In genomic region chr3:123027292-123028232, GRCh38 we compare ENCODE assay signal across 8 cellular contexts. TPM values are rescaled to one million over a fixed set of nuclear protein-coding genes. Genes with fewer than 3 reads are reported as not detected.
DNase-seq lines count a peak whose midpoint lies in the region; ATAC-seq and TF ChIP-seq lines count a peak whose summit lies in the region.

TSS of gene SEMA5B (minus strand) at chr3:123027763. CDS start at chr3:122961263, 66,500 bp downstream.

- no peaks in the 10 kb centered on the region for H3K36me3 ChIP-seq in BLaER1
- H3K36me3 ChIP-seq in lower lobe of right lung, result no peaks in the 10 kb centered on the region

- peak within 1 kb of the TSS; percentile 84 to 94 for H3K4me3 Mint-ChIP-seq in H9
- peak within 1 kb of the TSS; percentile 67 for H3K4me3 Mint-ChIP-seq in dendritic cell treated with granulocyte-macrophage colony-stimulating factor and Interleukin-4, amounts not matched to agents 40 ng/mL and 50 ng/mL, for 4 days

- no peak within 1 kb of the TSS for H4K5ac ChIP-seq in H9 (ENCODE audit: insufficient read length, low read depth, low read length)

- peaks cover 0 to 6% (median 0%) of the 10 kb centered on the region in 3 experiments; a peak in 3 of 7 replicates for H3K36me3 Mint-ChIP-seq in H9 (ENCODE audit: insufficient read depth in 1 of 3, low read depth in 3 of 3)
- H3K36me3 Mint-ChIP-seq in dendritic cell treated with granulocyte-macrophage colony-stimulating factor and Interleukin-4, amounts not matched to agents 40 ng/mL and 50 ng/mL, for 4 days (ENCODE audit: low read depth), result no peaks in the 10 kb centered on the region

- H3K4me1 ChIP-seq in BLaER1, result peaks cover 28% of the 10 kb centered on the region
- peaks cover 7% of the 10 kb centered on the region; the same call in 1 of the 2 replicates for H3K4me1 ChIP-seq in H9 (ENCODE audit: insufficient read depth, low read length)
- H3K4me1 ChIP-seq in lower lobe of right lung, result peaks cover 26% of the 10 kb centered on the region

- H2BK15ac ChIP-seq in H9 (ENCODE audit: low read depth, low read length), result no peak within 1 kb of the TSS; the same call in 1 of the 2 replicates

- no peak within 1 kb of the TSS for H3K27ac ChIP-seq in BLaER1
- H3K27ac ChIP-seq in H9 (ENCODE audit: insufficient read length, low read depth, low read length), result no peak within 1 kb of the TSS
- H3K27ac ChIP-seq in lower lobe of right lung, result no peak within 1 kb of the TSS
- peak within 1 kb of the TSS; percentile 45 for H3K27ac ChIP-seq in substantia nigra (ENCODE audit: low read depth, low read length, poor library complexity, severe bottlenecking)

- H4K20me1 ChIP-seq in BLaER1 (peaks cover 20% of the 10 kb centered on the region), H9 (ENCODE audit: control insufficient read depth, insufficient read depth, insufficient read length) (no peaks in the 10 kb centered on the region)

- H3K4me3 ChIP-seq in BLaER1, result peak within 1 kb of the TSS; percentile 69
- peak within 1 kb of the TSS; percentile 65 for H3K4me3 ChIP-seq in lower lobe of right lung

- H3K79me1 ChIP-seq in H9 (ENCODE audit: insufficient read depth, low read depth, low read length, poor library complexity, severe bottlenecking), result no peaks in the 10 kb centered on the region

- DNase-seq in H9, result peak; percentile 88
- peak; percentile 46 for DNase-seq in lower lobe of right lung
- DNase-seq in substantia nigra (lab: John Stamatoyannopoulos, UW), result peak in 20 of 49 donors; percentile 10 to 49 (median 24)
- DNase-seq in foreskin melanocyte, result no peak
- DNase-seq in effector CD8-positive, alpha-beta T cell (lab: John Stamatoyannopoulos, UW), result no peak

- H2BK120ac ChIP-seq in H9 (ENCODE audit: low read depth, low read length, poor library complexity, severe bottlenecking), result no peak within 1 kb of the TSS

- peak within 1 kb of the TSS; percentile 23 for H3K18ac ChIP-seq in H9 (ENCODE audit: insufficient read length, low read depth, low read length)

- peak within 1 kb of the TSS; percentile 21; the same call in 1 of the 2 replicates for H3K9ac ChIP-seq in BLaER1
- H3K9ac ChIP-seq in H9 (ENCODE audit: extremely low read depth, insufficient read length, low read length), result peak within 1 kb of the TSS; percentile 49

- no peak within 1 kb of the TSS for H2BK5ac ChIP-seq in H9 (ENCODE audit: insufficient read length, low read length)

- H2BK12ac ChIP-seq in H9 (ENCODE audit: insufficient read length, low read depth, low read length), result no peak within 1 kb of the TSS

- H2BK20ac ChIP-seq in H9 (ENCODE audit: low read depth, low read length, poor library complexity, severe bottlenecking), result no peak within 1 kb of the TSS

- H3K4me2 ChIP-seq in BLaER1 (peak within 1 kb of the TSS; percentile 99), H9 (ENCODE audit: insufficient read depth, insufficient read length, low read length) (peak within 1 kb of the TSS; percentile 97)

- no peaks in the 10 kb centered on the region for H3K79me2 ChIP-seq in H9 (ENCODE audit: insufficient read depth, low read length)

- H3K27me3 ChIP-seq in BLaER1, result peaks cover 92% of the 10 kb centered on the region
- peaks cover 11% of the 10 kb centered on the region for H3K27me3 ChIP-seq in H9 (ENCODE audit: insufficient read depth, low read length)
- H3K27me3 ChIP-seq in lower lobe of right lung (ENCODE audit: low read depth), result peaks cover 27% of the 10 kb centered on the region

- H2AK5ac ChIP-seq in H9 (ENCODE audit: insufficient read length, low read length), result no peak within 1 kb of the TSS

- peak within 1 kb of the TSS; percentile 53 for H2AFZ ChIP-seq in H9 (ENCODE audit: low read length)

- no peak within 1 kb of the TSS for H3K56ac ChIP-seq in H9 (ENCODE audit: insufficient read length, low read depth, low read length)

- peak within 1 kb of the TSS; percentile 43 for H3K14ac ChIP-seq in H9 (ENCODE audit: insufficient read depth, low read length)

- no peak within 1 kb of the TSS for H3K23ac ChIP-seq in H9 (ENCODE audit: insufficient read length, low read depth, low read length)

- H3K4me1 Mint-ChIP-seq in H9, result peaks cover 32 to 42% of the 10 kb centered on the region in 2 experiments
- H3K4me1 Mint-ChIP-seq in dendritic cell treated with granulocyte-macrophage colony-stimulating factor and Interleukin-4, amounts not matched to agents 40 ng/mL and 50 ng/mL, for 4 days (ENCODE audit: low read depth), result peaks cover 22% of the 10 kb centered on the region

- H3K9me3 ChIP-seq in BLaER1 (peaks cover 12% of the 10 kb centered on the region; the same call in 1 of the 2 replicates), H9 (ENCODE audit: control insufficient read depth, low read depth, low read length) (no peaks in the 10 kb centered on the region), lower lobe of right lung (no peaks in the 10 kb centered on the region)

- H3K27me3 Mint-ChIP-seq in H9 (ENCODE audit: low read depth), result peaks cover 44% of the 10 kb centered on the region
- H3K27me3 Mint-ChIP-seq in dendritic cell treated with granulocyte-macrophage colony-stimulating factor and Interleukin-4, amounts not matched to agents 40 ng/mL and 50 ng/mL, for 4 days, result peaks cover 70% of the 10 kb centered on the region

- intact Hi-C loops in dendritic cell treated with granulocyte-macrophage colony-stimulating factor and Interleukin-4, amounts not matched to agents 40 ng/mL and 50 ng/mL, for 4 days (cut with micrococcal nuclease), result loop anchor here (5.0 kb wide), 3 partner anchors 85 to 460 kb away; no protein-coding TSS in a partner anchor
- intact Hi-C loops in lower lobe of right lung (cut with DNase I), result no loop called here

- no peak within 1 kb of the TSS for H4K8ac ChIP-seq in H9 (replicated peaks; ENCODE audit: insufficient read length, low read depth, low read length)

- H3K4ac ChIP-seq in H9 (ENCODE audit: low read depth, low read length), result no peak within 1 kb of the TSS

- H3K23me2 ChIP-seq in H9 (ENCODE audit: insufficient read length, low read depth, low read length, poor library complexity, severe bottlenecking), result peaks cover 23% of the 10 kb centered on the region

- H3T11ph ChIP-seq in H9 (ENCODE audit: low read length), result no peak within 1 kb of the TSS

- peak within 1 kb of the TSS in 2 of 3 experiments; percentile 25 to 86; a peak in 3 of 7 replicates for H3K27ac Mint-ChIP-seq in H9
- H3K27ac Mint-ChIP-seq in dendritic cell treated with granulocyte-macrophage colony-stimulating factor and Interleukin-4, amounts not matched to agents 40 ng/mL and 50 ng/mL, for 4 days, result no peak within 1 kb of the TSS

- peak; percentile 61 for TF ChIP-seq CTCF in H9 (conservative IDR thresholded peaks at IDR 0.05)
- peak; percentile 48 for TF ChIP-seq CTCF in lower lobe of right lung (IDR thresholded peaks at IDR 0.05)

- no peak within 1 kb of the TSS for H4K91ac ChIP-seq in H9 (ENCODE audit: insufficient read length, low read depth, low read length)

- WGBS in H9 (ENCODE audit: extremely low coverage, insufficient read length, low lambda C conversion rate), result no CpG with 5 or more reads among the region's 94 CpGs

- ATAC-seq in SK-N-SH treated with all-trans-retinoic acid at 6 μM for 48 hours (peak; percentile 81), lower lobe of right lung (peak; percentile 68 to 76)

- H3K9me3 Mint-ChIP-seq in H9, result no peaks in the 10 kb centered on the region; a peak in 1 of 5 replicates
- H3K9me3 Mint-ChIP-seq in dendritic cell treated with granulocyte-macrophage colony-stimulating factor and Interleukin-4, amounts not matched to agents 40 ng/mL and 50 ng/mL, for 4 days, result no peaks in the 10 kb centered on the region

TF ChIP-seq in SK-N-SH treated with all-trans-retinoic acid at 6 μM for 48 hours, 23 proteins besides CTCF, POLR2A, EP300 and RAD21 (continues in another document):
- TF ChIP-seq ESRRG (CRISPR knock-in tag; IDR thresholded peaks at IDR 0.05) (no peak), OSR1 (CRISPR knock-in tag; IDR thresholded peaks at IDR 0.05) (no peak), ZFP30 (CRISPR knock-in tag; IDR thresholded peaks at IDR 0.05) (no peak), ZFP3 (CRISPR knock-in tag; IDR thresholded peaks at IDR 0.05) (no peak), ZNF565 (CRISPR knock-in tag; conservative IDR thresholded peaks at IDR 0.05; ENCODE audit: low read depth) (no peak), PPARA (CRISPR knock-in tag; IDR thresholded peaks at IDR 0.05; ENCODE audit: borderline replicate concordance) (no peak), PATZ1 (CRISPR knock-in tag; IDR thresholded peaks at IDR 0.05; ENCODE audit: borderline replicate concordance) (no peak), RARB (CRISPR knock-in tag; IDR thresholded peaks at IDR 0.05) (no peak)

RNA-seq across cellular contexts. Expression of gene SEMA5B, which starts in this region (rescaled TPM):
- total RNA-seq in H9 (2021), result 8.3 and 9.4 TPM in 2 replicates
- 0.71 TPM for total RNA-seq in lower lobe of right lung

Comparison
In these comparisons a context has a peak if more than half of its experiments do, and no peak if none do; other contexts are left out.
1. Peak in DNase-seq, ATAC-seq and H3K4me3 ChIP-seq in lower lobe of right lung; RNA of the gene not detected or under 1 TPM.